8 cellular contexts compared by ENCODE assay signal in genomic region chr7:4631664-4632171, GRCh38. TPM values are rescaled to one million over a fixed set of nuclear protein-coding genes. Genes with fewer than 3 reads are reported as not detected.
DNase-seq lines count a peak whose midpoint lies in the region; ATAC-seq, FAIRE-seq and TF ChIP-seq lines count a peak whose summit lies in the region.

No MANE protein-coding gene starts in this region.

- no peak for TF ChIP-seq POLR2A in K562 (conservative IDR thresholded peaks at IDR 0.05)

- H3K4me2 ChIP-seq in K562 (ENCODE audit: insufficient read depth, low read length) = peak overlapping the region; percentile 64

- CTCF ChIA-PET in K562 (lab: Yijun Ruan, JAX; ENCODE audit: low intra/inter-chr PET ratio) = interaction anchor here (0.6 to 2.8 kb wide), 3 partner anchors 19 to 409 kb away, joined by 4 to 30 read pairs (median 9); no protein-coding TSS in a partner anchor
- CTCF ChIA-PET in CD4-positive, alpha-beta memory T cell (lab: Charles Lee; ENCODE audit: partially characterized antibody) = interaction anchor here (1.3 to 2.2 kb wide), 2 partner anchors 21 to 342 kb away, joined by 3 to 7 read pairs; no protein-coding TSS in a partner anchor

- H3K36me3 ChIP-seq in K562 (ENCODE audit: control insufficient read depth, insufficient read depth, low read length) (no peaks in the 10 kb centered on the region), rectal smooth muscle tissue (ENCODE audit: control insufficient read depth, insufficient read depth, low read length) (no peaks in the 10 kb centered on the region)
- H3K36me3 ChIP-seq in CD4-positive, alpha-beta memory T cell (ENCODE audit: insufficient read depth, low read length) = no peaks in the 10 kb centered on the region

- DNase-seq in H4 (ENCODE audit: low spot score) (peak; percentile 99), NCI-H2227 (lab: John Stamatoyannopoulos, UW; ENCODE audit: unreplicated experiment) (peak; percentile 83), K562 (ENCODE audit: extremely low read depth in 1 of 4, low spot score in 3 of 4) (peak; percentile 46 to 84 (median 62)), hepatic stellate cell (ENCODE audit: low spot score) (peak; percentile 94)
- no peak for DNase-seq in stimulated activated CD4-positive, alpha-beta T cell treated with anti-CD3 and anti-CD28 coated beads, Interleukin-12 subunit alpha, Interleukin-12 subunit beta, amount 100 ng/mL, for 4 hours
- DNase-seq in activated CD8-positive, alpha-beta memory T cell treated with anti-CD3 and anti-CD28 coated beads for 24 hours = no peak
- DNase-seq in CD4-positive, alpha-beta memory T cell = no peak

- intact Hi-C loops in K562 (cut with micrococcal nuclease) = loop anchor here (1.0 to 2.0 kb wide), 2 partner anchors 20 to 69 kb away; no protein-coding TSS in a partner anchor
- intact Hi-C loops in CD4-positive, alpha-beta memory T cell (cut with micrococcal nuclease) = no loop called here

- H3K27me3 Mint-ChIP-seq in CD4-positive, alpha-beta memory T cell = peaks cover 4 to 5% of the 10 kb centered on the region in 2 donors

- no peaks in the 10 kb centered on the region for H4K20me1 ChIP-seq in K562 (replicated peaks; ENCODE audit: control insufficient read depth, insufficient read depth, low read length)

- no peaks in the 10 kb centered on the region for H3K79me2 ChIP-seq in K562 (ENCODE audit: control insufficient read depth, insufficient read depth, low read length)

- H3K9me1 ChIP-seq in K562 (ENCODE audit: control insufficient read depth, insufficient read depth, low read length) = no peaks in the 10 kb centered on the region

- H3K4me1 ChIP-seq in K562 (replicated peaks in 1 of 2; ENCODE audit: control insufficient read depth in 2 of 2, insufficient read depth in 2 of 2, low read length in 2 of 2) = peaks cover 0 to 9% of the 10 kb centered on the region in 2 experiments; a peak in 3 of 5 replicates
- H3K4me1 ChIP-seq in rectal smooth muscle tissue (ENCODE audit: control insufficient read depth, insufficient read depth, low read length) = peaks cover 6% of the 10 kb centered on the region
- H3K4me1 ChIP-seq in CD4-positive, alpha-beta memory T cell (ENCODE audit: insufficient read depth, low read length) = no peaks in the 10 kb centered on the region

- no peak overlapping the region for H3K27ac Mint-ChIP-seq in CD4-positive, alpha-beta memory T cell

- no peak overlapping the region for H3K4me3 Mint-ChIP-seq in CD4-positive, alpha-beta memory T cell

- peak overlapping the region; percentile 75 for H2AFZ ChIP-seq in K562 (ENCODE audit: low read depth, low read length)

- H3K27ac ChIP-seq in K562 (ENCODE audit: extremely low read depth, low read depth, low read length) = no peak overlapping the region
- H3K27ac ChIP-seq in rectal smooth muscle tissue (ENCODE audit: low read depth, low read length) = peak overlapping the region; percentile 36
- H3K27ac ChIP-seq in CD4-positive, alpha-beta memory T cell (ENCODE audit: low read depth, low read length) = no peak overlapping the region

- H3K9ac ChIP-seq in K562 (ENCODE audit: insufficient read depth in 1 of 2, low read depth in 2 of 2, low read length in 2 of 2) = no peak overlapping the region; a peak in 1 of 4 replicates
- H3K9ac ChIP-seq in rectal smooth muscle tissue (ENCODE audit: low read length) = peak overlapping the region; percentile 27

- H3K4me1 Mint-ChIP-seq in CD4-positive, alpha-beta memory T cell = no peaks in the 10 kb centered on the region

- WGBS in K562 (ENCODE audit: insufficient coverage, low coverage, missing lambda C conversion rate) = 14% methylated on average over 17 of the region's 17 CpGs

- POLR2A ChIA-PET in K562 (lab: Yijun Ruan, JAX) = interaction anchor here (0.6 to 1.2 kb wide), 3 partner anchors 25 to 288 kb away, joined by 3 to 5 read pairs (median 4); no protein-coding TSS in a partner anchor
- POLR2A ChIA-PET in CD4-positive, alpha-beta memory T cell (lab: Charles Lee; ENCODE audit: partially characterized antibody) = no interaction called here

- no peaks in the 10 kb centered on the region for H3K9me3 ChIP-seq in K562 (replicated peaks; ENCODE audit: control insufficient read depth, insufficient read depth, low read depth, low read length)
- no peaks in the 10 kb centered on the region for H3K9me3 ChIP-seq in CD4-positive, alpha-beta memory T cell (ENCODE audit: control insufficient read depth in 1 of 2, low read length in 2 of 2)

- peak; percentile 82 to 92 (median 89) for TF ChIP-seq CTCF in K562 (IDR thresholded peaks at IDR 0.05 in 2 of 3, conservative IDR thresholded peaks at IDR 0.05 in 1 of 3; ENCODE audit: insufficient read depth in 2 of 3, low read depth in 1 of 3, low read length in 3 of 3)

- no peaks in the 10 kb centered on the region for H3K36me3 Mint-ChIP-seq in CD4-positive, alpha-beta memory T cell

- H3K4me3 ChIP-seq in K562 = no peak overlapping the region
- peak overlapping the region; percentile 53 for H3K4me3 ChIP-seq in rectal smooth muscle tissue (ENCODE audit: low read length)
- no peak overlapping the region for H3K4me3 ChIP-seq in CD4-positive, alpha-beta memory T cell (ENCODE audit: low read length in 2 of 2)

- ATAC-seq in K562 = peak; percentile 89

- no peak for TF ChIP-seq EP300 in K562 (IDR thresholded peaks at IDR 0.05; ENCODE audit: low read length)

- peak; percentile 90 to 94 for TF ChIP-seq RAD21 in K562 (CRISPR knock-in tag; conservative IDR thresholded peaks at IDR 0.05 in 1 of 2, IDR thresholded peaks at IDR 0.05 in 1 of 2)

- H3K9me3 Mint-ChIP-seq in CD4-positive, alpha-beta memory T cell = peaks cover 0 to 2% (median 0%) of the 10 kb centered on the region in 8 donors

- FAIRE-seq in K562 (lab: Jason Lieb, UNC) = peak; percentile 92

- in situ Hi-C loops in K562 (cut with MboI) = no loop called here

- H3K27me3 ChIP-seq in K562 (ENCODE audit: control insufficient read depth in 2 of 2, insufficient read depth in 2 of 2, low read length in 2 of 2) = no peaks in the 10 kb centered on the region; a peak in 1 of 5 replicates
- H3K27me3 ChIP-seq in rectal smooth muscle tissue (ENCODE audit: control insufficient read depth, insufficient read depth, low read length) = no peaks in the 10 kb centered on the region
- H3K27me3 ChIP-seq in CD4-positive, alpha-beta memory T cell (ENCODE audit: insufficient read depth, low read length) = no peaks in the 10 kb centered on the region

- BruUV-seq in K562 (replicated peaks; lab: Mats Ljungman, UMichigan) = no TSS peak

TF ChIP-seq in K562, 482 proteins besides CTCF, POLR2A, EP300 and RAD21 (continues in another document):
- TF ChIP-seq ELF4 (CRISPR knock-in tag; IDR thresholded peaks at IDR 0.05) (no peak), ZEB2 (IDR thresholded peaks at IDR 0.05) (no peak), HBP1 (CRISPR knock-in tag; IDR thresholded peaks at IDR 0.05) (no peak), ZNF695 (CRISPR knock-in tag; IDR thresholded peaks at IDR 0.05) (no peak), TOE1 (IDR thresholded peaks at IDR 0.05; ENCODE audit: borderline replicate concordance) (peak; percentile 80; the same call in 1 of the 2 replicates), TOE1 (CRISPR knock-in tag; IDR thresholded peaks at IDR 0.05; ENCODE audit: borderline replicate concordance, low read depth) (no peak), CBFB (CRISPR knock-in tag; IDR thresholded peaks at IDR 0.05) (0 out of 2 replicates have a peak, but pooled peaks have one; percentile 32)
- TF ChIP-seq, protein P1, sequence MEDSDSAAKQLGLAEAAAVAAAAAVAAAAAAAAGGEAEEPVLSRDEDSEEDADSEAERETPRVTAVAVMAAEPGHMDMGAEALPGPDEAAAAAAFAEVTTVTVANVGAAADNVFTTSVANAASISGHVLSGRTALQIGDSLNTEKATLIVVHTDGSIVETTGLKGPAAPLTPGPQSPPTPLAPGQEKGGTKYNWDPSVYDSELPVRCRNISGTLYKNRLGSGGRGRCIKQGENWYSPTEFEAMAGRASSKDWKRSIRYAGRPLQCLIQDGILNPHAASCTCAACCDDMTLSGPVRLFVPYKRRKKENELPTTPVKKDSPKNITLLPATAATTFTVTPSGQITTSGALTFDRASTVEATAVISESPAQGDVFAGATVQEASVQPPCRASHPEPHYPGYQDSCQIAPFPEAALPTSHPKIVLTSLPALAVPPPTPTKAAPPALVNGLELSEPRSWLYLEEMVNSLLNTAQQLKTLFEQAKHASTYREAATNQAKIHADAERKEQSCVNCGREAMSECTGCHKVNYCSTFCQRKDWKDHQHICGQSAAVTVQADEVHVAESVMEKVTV (CRISPR knock-in tag; IDR thresholded peaks at IDR 0.05) = peak; percentile 72

RNA-seq across cellular contexts. Expression of gene FOXK1, which starts 50.4 kb away (rescaled TPM):
- 11.9 and 12.8 TPM in 2 replicates for total RNA-seq in H4 (2014; rRNA removed; shearing (Covaris generic))
- total RNA-seq in K562 (2011; cell fraction: chromatin; rRNA removed; ENCODE audit: low replicate concordance) = 35.6 and 74.5 TPM in 2 replicates
- 43.2 and 43.6 TPM in 2 replicates for total RNA-seq in K562 (2011; cell fraction: nucleolus; rRNA removed)
- total RNA-seq in K562 (2011; cell fraction: nucleoplasm; rRNA removed) = 40.0 and 43.0 TPM in 2 replicates
- 17.0 and 19.5 TPM in 2 replicates for total RNA-seq in K562 (2014; rRNA removed)
- total RNA-seq in K562 (2014; rRNA removed; fragmentation: Illumina TruSeq; extraction: Trizol) = 8.1 and 9.1 TPM in 2 replicates
- total RNA-seq in K562 (2015; rRNA removed; fragmentation: Illumina TruSeq; extraction: Trizol) = 8.5 and 9.1 TPM in 2 replicates
- total RNA-seq in K562 (2021) = 42.2 and 45.5 TPM in 2 replicates
- 2.9 and 4.2 TPM in 2 replicates for polyA plus RNA-seq in K562 (2011; rRNA removed)
- polyA plus RNA-seq in K562 (2011; cell fraction: cytosol; rRNA removed) = 3.6 and 6.2 TPM in 2 replicates
- polyA plus RNA-seq in K562 (2011; cell fraction: nucleus; rRNA removed) = 7.9 and 12.0 TPM in 2 replicates
- polyA plus RNA-seq in K562 (2012) = 6.4 and 7.3 TPM in 2 replicates
- polyA plus RNA-seq in K562 (2014; fragmentation: Illumina TruSeq; extraction: Trizol) = 5.0 and 6.8 TPM in 2 replicates
- polyA plus RNA-seq in K562 (2014; fragmentation: Nextera tagmentation; extraction: Ambion mirVana) = under 1 TPM; 0.32 to 0.34 TPM
- 11.8 TPM in 2 replicates for polyA plus RNA-seq in K562 (2014; rRNA removed)
- polyA minus RNA-seq in K562 (2011; rRNA and poly(A)+ RNA removed) = 6.7 and 8.7 TPM in 2 replicates
- 21.3 and 27.0 TPM in 2 replicates for polyA minus RNA-seq in K562 (2011; cell fraction: cytosol; rRNA and poly(A)+ RNA removed)
- polyA minus RNA-seq in K562 (2011; cell fraction: nucleus; rRNA and poly(A)+ RNA removed) = 9.7 and 11.6 TPM in 2 replicates
- total RNA-seq in CD4-positive, alpha-beta memory T cell = 10 to 100 TPM; 52.9 to 53.3 TPM
- 1 to 10 TPM; 1.3 to 5.0 TPM for polyA plus RNA-seq in CD4-positive, alpha-beta memory T cell

Comparison
In these comparisons a context has a peak if more than half of its experiments do, and no peak if none do; other contexts are left out.
1. DNase-seq: peak in H4 (single experiment), NCI-H2227 (single experiment), K562 (4 of 4) and hepatic stellate cell (single experiment); none in stimulated activated CD4-positive, alpha-beta T cell treated with anti-CD3 and anti-CD28 coated beads, Interleukin-12 subunit alpha, Interleukin-12 subunit beta, amount 100 ng/mL, for 4 hours (single experiment), activated CD8-positive, alpha-beta memory T cell treated with anti-CD3 and anti-CD28 coated beads for 24 hours (single experiment) and CD4-positive, alpha-beta memory T cell (0 of 5).